In genomic region chr16:15846510-15846909, GRCh38 we compare ENCODE assay signal across 17 cellular contexts. TPM values are rescaled to one million over a fixed set of nuclear protein-coding genes. Genes with fewer than 3 reads are reported as not detected.
"Had no signal": no experiment of that assay in that cellular context is flagged by ENCODE, and none has a peak within 500 bp of the region (broad histone marks: within the 10 kb centered on the region; RNA-seq: fewer than 3 reads in every experiment).

No MANE protein-coding gene starts in this region.

- H3K36me3 ChIP-seq: cardiac muscle cell, neutrophil had no signal

- H3K9me3 ChIP-seq: neutrophil, psoas muscle had no signal

- H3K27ac ChIP-seq: cardiac muscle cell, neutrophil, psoas muscle had no signal

- H3K4me1 ChIP-seq: psoas muscle had no signal

- H3K4me3 ChIP-seq: cardiac muscle cell, psoas muscle had no signal

- H3K27me3 ChIP-seq: neutrophil had no signal

- DNase-seq: cerebellar nuclear complex; effector CD4-positive, alpha-beta T cell; endodermal cell; immature natural killer cell; left ventricle myocardium superior; mesendoderm; naive thymus-derived CD8-positive, alpha-beta T cell; psoas muscle; small intestine; stimulated activated CD4-positive, alpha-beta T cell treated with anti-CD3 and anti-CD28 coated beads, Interleukin-12 subunit alpha, Interleukin-12 subunit beta, amount 100 ng/mL, for 4 hours; stimulated activated CD4-positive, alpha-beta T cell treated with anti-CD3 and anti-CD28 coated beads, Interleukin-2, amount 100 ng/mL, for 48 hours; stimulated activated naive CD4-positive, alpha-beta T cell treated with Interleukin-2 at 50 U/mL for 16 hours; trophoblast cell had no signal

RNA-seq across cellular contexts. Expression of gene MYH11, which starts 10.3 kb away (rescaled TPM):
- total RNA-seq: dermis microvascular lymphatic vessel endothelial cell; lung microvascular endothelial cell; naive thymus-derived CD8-positive, alpha-beta T cell had no signal
